ENCODE assay signal across 1 cellular context in genomic region chr11:842370-843002, GRCh38.
TF ChIP-seq lines count a peak whose summit lies in the region.

Gene POLR2L, minus strand, starts transcription at chr11:842529. Its CDS starts 21 bp downstream, at chr11:842508.
Gene TSPAN4, plus strand, starts transcription at chr11:842852. Its CDS starts 7,453 bp downstream, at chr11:850305.

TF ChIP-seq in HepG2, 621 proteins besides CTCF, POLR2A, EP300 and RAD21 (continued from another document and continues in another):
- peak; percentile 37; the same call in 1 of the 2 replicates for TF ChIP-seq ATF2 (CRISPR knock-in tag; IDR thresholded peaks at IDR 0.05)
- TF ChIP-seq ZNF101 (CRISPR knock-in tag; IDR thresholded peaks at IDR 0.05; ENCODE audit: borderline replicate concordance, low read depth) = no peak
- 0 out of 2 replicates have a peak, but pooled peaks have one; percentile 8 for TF ChIP-seq KDM3A (CRISPR knock-in tag; IDR thresholded peaks at IDR 0.05; ENCODE audit: low read depth)
- TF ChIP-seq TP53 (CRISPR knock-in tag; conservative IDR thresholded peaks at IDR 0.05) = no peak; the same call in 1 of the 2 replicates
- TF ChIP-seq RFXAP (CRISPR knock-in tag; IDR thresholded peaks at IDR 0.05; ENCODE audit: borderline replicate concordance) = 0 out of 2 replicates have a peak, but pooled peaks have one; percentile 10
- TF ChIP-seq HMG20B (CRISPR knock-in tag; conservative IDR thresholded peaks at IDR 0.05) = no peak
- TF ChIP-seq ZBTB3 (CRISPR knock-in tag; IDR thresholded peaks at IDR 0.05; ENCODE audit: borderline replicate concordance, low read depth) = no peak
- peak; percentile 60; the same call in 1 of the 2 replicates for TF ChIP-seq TBX3 (IDR thresholded peaks at IDR 0.05; ENCODE audit: borderline replicate concordance)
- TF ChIP-seq HNF4G (IDR thresholded peaks at IDR 0.05; ENCODE audit: borderline replicate concordance, low read depth, low read length) = no peak
- TF ChIP-seq HNF4G (CRISPR knock-in tag; IDR thresholded peaks at IDR 0.05; ENCODE audit: borderline replicate concordance, low read depth) = no peak
- TF ChIP-seq SALL1 (CRISPR knock-in tag; IDR thresholded peaks at IDR 0.05) = peak; percentile 52; the same call in 1 of the 2 replicates
- no peak for TF ChIP-seq MNT (IDR thresholded peaks at IDR 0.05)
- TF ChIP-seq PRDM10 (CRISPR knock-in tag; IDR thresholded peaks at IDR 0.05; ENCODE audit: low read depth) = peak; percentile 98
- no peak for TF ChIP-seq LRRFIP1 (CRISPR knock-in tag; conservative IDR thresholded peaks at IDR 0.05)
- peak; percentile 87 for TF ChIP-seq TOPORS (CRISPR knock-in tag; IDR thresholded peaks at IDR 0.05)
- no peak for TF ChIP-seq PCBP2 (optimal IDR thresholded peaks at IDR 0.05; ENCODE audit: low read depth, low read length, poor library complexity, severe bottlenecking)
- TF ChIP-seq GFI1 (CRISPR knock-in tag; IDR thresholded peaks at IDR 0.05; ENCODE audit: borderline replicate concordance) = peak; percentile 35; the same call in 1 of the 2 replicates
- peak; percentile 94; the same call in 1 of the 2 replicates for TF ChIP-seq MEIS1 (CRISPR knock-in tag; IDR thresholded peaks at IDR 0.05; ENCODE audit: borderline replicate concordance)
- TF ChIP-seq HIC2 (CRISPR knock-in tag; IDR thresholded peaks at IDR 0.05; ENCODE audit: low read depth) = no peak
- no peak for TF ChIP-seq ZNF17 (CRISPR knock-in tag; IDR thresholded peaks at IDR 0.05)
- TF ChIP-seq E2F2 (CRISPR knock-in tag; IDR thresholded peaks at IDR 0.05; ENCODE audit: borderline replicate concordance) = no peak
- TF ChIP-seq ZSCAN30 (CRISPR knock-in tag; IDR thresholded peaks at IDR 0.05) = no peak; the same call in 1 of the 2 replicates
- TF ChIP-seq FOXP1 (IDR thresholded peaks at IDR 0.05) = no peak
- TF ChIP-seq FOXP1 (CRISPR knock-in tag; IDR thresholded peaks at IDR 0.05) = no peak
- TF ChIP-seq PHB2 (IDR thresholded peaks at IDR 0.05; ENCODE audit: partially characterized antibody) = no peak
- TF ChIP-seq THRA (CRISPR knock-in tag; IDR thresholded peaks at IDR 0.05; ENCODE audit: borderline replicate concordance) = no peak
- TF ChIP-seq ZBTB40 (IDR thresholded peaks at IDR 0.05) = no peak
- peak; percentile 36 for TF ChIP-seq ZBTB40 (CRISPR knock-in tag; IDR thresholded peaks at IDR 0.05)
- no peak; the same call in 1 of the 2 replicates for TF ChIP-seq FOSL2 (CRISPR knock-in tag; IDR thresholded peaks at IDR 0.05)
- TF ChIP-seq SOX13 (IDR thresholded peaks at IDR 0.05) = no peak
- TF ChIP-seq SOX13 (CRISPR knock-in tag; conservative IDR thresholded peaks at IDR 0.05 in 1 of 2, IDR thresholded peaks at IDR 0.05 in 1 of 2) = peak in 1 of 2 experiments; percentile 77; a peak in 1 of 4 replicates
- TF ChIP-seq CREB1 (IDR thresholded peaks at IDR 0.05) = no peak
- no peak for TF ChIP-seq CREB1 (CRISPR knock-in tag; IDR thresholded peaks at IDR 0.05)
